ENCODE assay signal across 16 cellular contexts in genomic region chr14:22159049-22159448, GRCh38.
DNase-seq lines count a peak whose midpoint lies in the region; ATAC-seq and TF ChIP-seq lines count a peak whose summit lies in the region.
"Had no signal": no experiment of that assay in that cellular context is flagged by ENCODE, and none has a peak within 500 bp of the region (broad histone marks: within the 10 kb centered on the region; RNA-seq: fewer than 3 reads in every experiment).

No MANE protein-coding gene starts in this region.

- ATAC-seq in mucosa of descending colon: peak; percentile 69
- no peak for ATAC-seq in HG03432 (IDR thresholded peaks at IDR 0.05; ENCODE audit: unreplicated experiment)

- intact Hi-C loops in mucosa of descending colon (cut with DNase I, micrococcal nuclease) (no loop called here), stomach (cut with DNase I; ENCODE audit: low total_unique reads) (no loop called here)

- H3K4me3 ChIP-seq in mucosa of descending colon (no peak overlapping the region), stomach (no peak overlapping the region)

- no peaks in the 10 kb centered on the region for H3K36me3 Mint-ChIP-seq in activated naive CD8-positive, alpha-beta T cell treated with anti-CD3 and anti-CD28 coated beads for 36 hours
- H3K36me3 Mint-ChIP-seq: naive B cell had no signal

- no peaks in the 10 kb centered on the region for H3K27me3 Mint-ChIP-seq in activated naive CD8-positive, alpha-beta T cell treated with anti-CD3 and anti-CD28 coated beads for 36 hours
- H3K27me3 Mint-ChIP-seq: CD4-positive, alpha-beta T cell had no signal

- no peaks in the 10 kb centered on the region for H3K36me3 ChIP-seq in mucosa of descending colon (ENCODE audit: low read depth)
- H3K36me3 ChIP-seq in stomach: no peaks in the 10 kb centered on the region

- H3K4me1 Mint-ChIP-seq in activated naive CD8-positive, alpha-beta T cell treated with anti-CD3 and anti-CD28 coated beads for 36 hours: peaks cover 5% of the 10 kb centered on the region

- TF ChIP-seq POLR2A in erythroblast (IDR thresholded peaks at IDR 0.05; ENCODE audit: low read length): no peak
- no peak for TF ChIP-seq POLR2A in stomach (IDR thresholded peaks at IDR 0.05)

- H3K9me3 Mint-ChIP-seq in activated naive CD8-positive, alpha-beta T cell treated with anti-CD3 and anti-CD28 coated beads for 36 hours: no peaks in the 10 kb centered on the region
- H3K9me3 Mint-ChIP-seq: CD4-positive, alpha-beta T cell; naive B cell had no signal

- peak overlapping the region; percentile 74 for H3K27ac Mint-ChIP-seq in activated naive CD8-positive, alpha-beta T cell treated with anti-CD3 and anti-CD28 coated beads for 36 hours
- H3K27ac Mint-ChIP-seq: CD4-positive, alpha-beta T cell; naive B cell had no signal

- H3K27me3 ChIP-seq in stomach: no peaks in the 10 kb centered on the region

- no peak for TF ChIP-seq CTCF in mucosa of descending colon (IDR thresholded peaks at IDR 0.05)
- TF ChIP-seq CTCF in stomach (IDR thresholded peaks at IDR 0.05): no peak

- H3K9me3 ChIP-seq in mucosa of descending colon (no peaks in the 10 kb centered on the region), stomach (no peaks in the 10 kb centered on the region)

- no peak overlapping the region for H3K4me3 Mint-ChIP-seq in activated naive CD8-positive, alpha-beta T cell treated with anti-CD3 and anti-CD28 coated beads for 36 hours
- H3K4me3 Mint-ChIP-seq: CD4-positive, alpha-beta T cell; naive B cell had no signal

- no peak overlapping the region for H3K27ac ChIP-seq in stomach

- H3K4me1 ChIP-seq in mucosa of descending colon (ENCODE audit: low read depth) (peaks cover 17% of the 10 kb centered on the region), stomach (no peaks in the 10 kb centered on the region)

- peak; percentile 74 for DNase-seq in Daoy (ENCODE audit: low read depth)
- peak; percentile 52 for DNase-seq in LoVo (ENCODE audit: low spot score)
- DNase-seq in activated naive CD8-positive, alpha-beta T cell treated with anti-CD3 and anti-CD28 coated beads for 36 hours: no peak
- no peak for DNase-seq in mucosa of descending colon
- DNase-seq in erythroblast (lab: John Stamatoyannopoulos, UW): no peak
- no peak for DNase-seq in stomach
- DNase-seq: activated CD4-positive, CD25-positive, alpha-beta regulatory T cell treated with anti-CD3 and anti-CD28 coated beads, Interleukin-2, amount 50 U/mL, for 72 hours; activated T-cell treated with anti-CD3 and anti-CD28 coated beads, Interleukin-2, amount 50 U/mL, for 48 hours; CD4-positive, alpha-beta T cell; effector memory CD4-positive, alpha-beta T cell; foreskin melanocyte; islet precursor cell; naive B cell; NCI-H1105 treated with DMSO at 0.1 percent for 48 hours; OCI-M1 had no signal

- no peak for TF ChIP-seq EP300 in stomach (IDR thresholded peaks at IDR 0.05)

- WGBS in stomach, 5 donors: 43 to 66% (median 60%) methylated on average over 2 of the region's 2 CpGs

Comparison
In these comparisons a context has a peak if more than half of its experiments do, and no peak if none do; other contexts are left out.
1. DNase-seq: peak in Daoy (single experiment) and LoVo (single experiment); none in activated naive CD8-positive, alpha-beta T cell treated with anti-CD3 and anti-CD28 coated beads for 36 hours (single experiment), mucosa of descending colon (0 of 3), erythroblast (0 of 2) and stomach (single experiment).